36 cellular contexts compared by ENCODE assay signal in the genomic region with DNA sequence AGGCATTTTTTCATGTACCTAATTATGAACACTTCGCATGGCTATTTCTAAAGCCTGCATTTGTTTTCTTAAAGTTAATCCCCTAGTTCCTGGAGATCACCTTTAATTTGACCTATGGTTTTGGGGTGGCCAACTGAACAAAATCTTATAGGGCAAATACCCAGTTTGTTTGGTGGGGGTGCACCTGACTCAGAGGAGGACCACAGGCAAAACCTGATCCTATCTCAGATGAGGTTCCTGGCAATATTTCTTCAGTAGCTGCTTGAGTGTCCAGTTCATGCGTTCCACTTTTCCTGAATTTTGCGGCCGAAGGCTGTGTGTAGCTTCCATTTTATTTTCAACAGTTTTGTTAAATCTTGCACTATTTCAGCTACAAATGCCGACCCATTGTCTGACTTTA. TPM values are rescaled to one million over a fixed set of nuclear protein-coding genes. Genes with fewer than 3 reads are reported as not detected.
DNase-seq lines count a peak whose midpoint lies in the region; ATAC-seq, FAIRE-seq and TF ChIP-seq lines count a peak whose summit lies in the region.
"Had no signal": no experiment of that assay in that cellular context is flagged by ENCODE, and none has a peak within 500 bp of the region (broad histone marks: within the 10 kb centered on the region; RNA-seq: fewer than 3 reads in every experiment).

No MANE protein-coding gene starts in this region.

- H3K4me1 ChIP-seq in K562 (replicated peaks in 1 of 2; ENCODE audit: control insufficient read depth in 2 of 2, insufficient read depth in 2 of 2, low read length in 2 of 2) (peaks cover 27 to 62% of the 10 kb centered on the region in 2 experiments), H1 (replicated peaks in 1 of 4; ENCODE audit: control insufficient read depth in 3 of 4, insufficient read depth in 4 of 4, low read length in 3 of 4) (peaks cover 2 to 5% (median 5%) of the 10 kb centered on the region in 4 experiments; a peak in 5 of 7 replicates), testis (peaks cover 35% of the 10 kb centered on the region), transverse colon (peaks cover 5 to 16% (median 9%) of the 10 kb centered on the region in 4 donors)
- H3K4me1 ChIP-seq: A549, BE2C, Caco-2 had no signal

- no TSS peak for BruUV-seq in K562 (replicated peaks; lab: Mats Ljungman, UMichigan)

- H4K5ac ChIP-seq in H1 (ENCODE audit: insufficient read length, low read depth, low read length), result no peak overlapping the region

- in situ Hi-C loops in K562 (cut with MboI) (no loop called here), transverse colon (cut with MboI; ENCODE audit: low pct_ligation_motif_present in 1 of 4, low pct_unique_long_range_greater_than_20kb in 1 of 4, low sequenced_read_pairs in 3 of 4) (no loop called here)

- no peak; the same call in 1 of the 2 replicates for TF ChIP-seq EP300 in K562 (IDR thresholded peaks at IDR 0.05; ENCODE audit: low read length)
- TF ChIP-seq EP300 in H1 (IDR thresholded peaks at IDR 0.05; ENCODE audit: borderline replicate concordance in 1 of 2, low read depth in 2 of 2, low read length in 2 of 2), result no peak
- no peak for TF ChIP-seq EP300 in transverse colon (IDR thresholded peaks at IDR 0.05; ENCODE audit: low read depth)

- no peak overlapping the region for H4K91ac ChIP-seq in H1 (replicated peaks; ENCODE audit: insufficient read length, low read length)

- H3K4me2 ChIP-seq in K562 (ENCODE audit: insufficient read depth, low read length) (no peak overlapping the region), H1 (ENCODE audit: insufficient read depth in 1 of 2, low read depth in 2 of 2, low read length in 2 of 2) (no peak overlapping the region)
- H3K4me2 ChIP-seq: A549; BLaER1; BLaER1 treated with 17β-estradiol and CSF1 and Interleukin-3, amounts not matched to agents 10 nM and 100 nM had no signal

- DNase-seq in K562 (ENCODE audit: extremely low read depth in 1 of 4, low spot score in 3 of 4) (no peak), H1 (ENCODE audit: low read depth in 1 of 2, low spot score in 2 of 2) (no peak), mesenteric fat pad (ENCODE audit: low spot score) (peak; percentile 18), testis (no peak), HuH-7.5 (ENCODE audit: low spot score) (no peak), transverse colon (no peak), sciatic nerve (ENCODE audit: low spot score) (no peak), NAMALWA (ENCODE audit: low spot score) (no peak)
- DNase-seq: 8988T; ACHN; AML-193; BE2C; C1 segment of cervical spinal cord; Caco-2; Calu3; CD4-positive, alpha-beta memory T cell; CD4-positive, alpha-beta T cell; CD4-positive, CD25-positive, alpha-beta regulatory T cell; CD8-positive, alpha-beta memory T cell; CD8-positive, alpha-beta T cell; COR-L47; DMS 273 treated with DMSO at 0.1 percent for 48 hours; DMS153; DMS53; DMS79; DMS79 treated with DMSO at 0.1 percent for 48 hours; DND-41; EL had no signal

- peak overlapping the region; percentile 88 for H2AFZ ChIP-seq in K562 (ENCODE audit: low read depth, low read length)
- H2AFZ ChIP-seq in H1 (ENCODE audit: low read length), result peak overlapping the region; percentile 71; the same call in 1 of the 2 replicates

- POLR2A ChIA-PET in K562 (lab: Yijun Ruan, JAX), result interaction anchor here (0.5 to 3.6 kb wide), 6 partner anchors 8 to 97 kb away, joined by 3 to 19 read pairs (median 4); no protein-coding TSS in a partner anchor
- POLR2A ChIA-PET in H1 (lab: Charles Lee; ENCODE audit: partially characterized antibody), result no interaction called here

- no peak for TF ChIP-seq POLR2A in K562 (conservative IDR thresholded peaks at IDR 0.05)
- TF ChIP-seq POLR2A in H1 (IDR thresholded peaks at IDR 0.05; ENCODE audit: control extremely low read depth in 1 of 2, low read depth in 2 of 2, low read length in 2 of 2), result no peak
- TF ChIP-seq POLR2A in testis (IDR thresholded peaks at IDR 0.05), result no peak
- no peak for TF ChIP-seq POLR2A in transverse colon (IDR thresholded peaks at IDR 0.05)

- no peak overlapping the region for H2AK5ac ChIP-seq in H1 (ENCODE audit: low read depth, low read length)

- H2BK5ac ChIP-seq in H1 (ENCODE audit: low read depth, low read length), result no peak overlapping the region

- no peaks in the 10 kb centered on the region for H3K79me1 ChIP-seq in H1 (ENCODE audit: low read depth, low read length)

- no peaks in the 10 kb centered on the region for H3K9me1 ChIP-seq in K562 (ENCODE audit: control insufficient read depth, insufficient read depth, low read length)

- H4K8ac ChIP-seq in H1 (ENCODE audit: extremely low read depth, insufficient read depth, low read length), result no peak overlapping the region

- no peak overlapping the region for H3K18ac ChIP-seq in H1 (ENCODE audit: extremely low read depth, low read length)

- intact Hi-C loops in K562 (cut with micrococcal nuclease) (loop anchor here (2.0 kb wide), 1 partner anchor 103 kb away; no protein-coding TSS in a partner anchor), testis (cut with DNase I; ENCODE audit: low total_unique reads) (no loop called here), transverse colon (cut with DNase I; ENCODE audit: low total_unique reads) (no loop called here), sciatic nerve (cut with DNase I) (loop anchor here (5.0 kb wide), 1 partner anchor 99 kb away; no protein-coding TSS in a partner anchor)

- H3K27ac ChIP-seq in K562 (ENCODE audit: extremely low read depth, low read depth, low read length) (peak overlapping the region; percentile 51; the same call in 1 of the 3 replicates), H1 (ENCODE audit: low read depth, low read length) (no peak overlapping the region), testis (peak overlapping the region; percentile 21 to 31), transverse colon (no peak overlapping the region)
- H3K27ac ChIP-seq: 22Rv1; A549; BLaER1; BLaER1 treated with 17β-estradiol and CSF1 and Interleukin-3, amounts not matched to agents 10 nM and 100 nM; C4-2B had no signal

- TF ChIP-seq CTCF in K562 (IDR thresholded peaks at IDR 0.05 in 2 of 3, conservative IDR thresholded peaks at IDR 0.05 in 1 of 3; ENCODE audit: insufficient read depth in 2 of 3, low read depth in 1 of 3, low read length in 3 of 3), result no peak
- no peak for TF ChIP-seq CTCF in H1 (IDR thresholded peaks at IDR 0.05; ENCODE audit: control extremely low read depth in 1 of 3, insufficient read depth in 1 of 3, low read depth in 1 of 3, low read length in 3 of 3)
- TF ChIP-seq CTCF in testis (IDR thresholded peaks at IDR 0.05), result no peak
- TF ChIP-seq CTCF in transverse colon (IDR thresholded peaks at IDR 0.05), result no peak

- H2BK12ac ChIP-seq in H1 (ENCODE audit: low read depth, low read length), result no peak overlapping the region

- no peak overlapping the region for H3K4ac ChIP-seq in H1 (replicated peaks; ENCODE audit: insufficient read length, low read depth, low read length)

- H3K36me3 ChIP-seq in K562 (ENCODE audit: control insufficient read depth, insufficient read depth, low read length) (no peaks in the 10 kb centered on the region; the same call in 2 of the 3 replicates), H1 (ENCODE audit: control insufficient read depth in 2 of 4, insufficient read depth in 4 of 4, low read length in 3 of 4) (no peaks in the 10 kb centered on the region), testis (ENCODE audit: low read depth, missing control alignments) (no peaks in the 10 kb centered on the region), transverse colon (no peaks in the 10 kb centered on the region)
- H3K36me3 ChIP-seq: BE2C; BLaER1; BLaER1 treated with 17β-estradiol and CSF1 and Interleukin-3, amounts not matched to agents 10 nM and 100 nM had no signal

- H3K27me3 ChIP-seq in K562 (ENCODE audit: control insufficient read depth in 2 of 2, insufficient read depth in 2 of 2, low read length in 2 of 2) (no peaks in the 10 kb centered on the region), H1 (replicated peaks in 1 of 4; ENCODE audit: control insufficient read depth in 3 of 4, extremely low read depth in 1 of 4, insufficient read depth in 3 of 4, low read length in 3 of 4) (peaks cover 0 to 2% (median 0%) of the 10 kb centered on the region in 4 experiments; a peak in 1 of 7 replicates), testis (no peaks in the 10 kb centered on the region), transverse colon (no peaks in the 10 kb centered on the region)
- H3K27me3 ChIP-seq: BE2C, BLaER1 had no signal

- no peak overlapping the region for H2BK20ac ChIP-seq in H1 (ENCODE audit: low read length)

- CTCF ChIA-PET in K562 (lab: Yijun Ruan, JAX; ENCODE audit: low intra/inter-chr PET ratio), result no interaction called here
- CTCF ChIA-PET in H1 (lab: Charles Lee; ENCODE audit: partially characterized antibody), result interaction anchor here (0.6 to 4.1 kb wide), 7 partner anchors 9 to 537 kb away, joined by 3 to 26 read pairs (median 3); partner anchors contain the start of gene GMPR

- WGBS in K562 (ENCODE audit: insufficient coverage, low coverage, missing lambda C conversion rate), result 35% methylated on average over 5 of the region's 5 CpGs
- 81% methylated on average over 5 of the region's 5 CpGs; no CpG with 5 or more reads in 1 of the 2 experiments for WGBS in H1 (ENCODE audit: extremely low coverage in 1 of 2, insufficient coverage in 1 of 2, insufficient read length in 1 of 2, insufficient replicate concordance in 2 of 2, low coverage in 1 of 2, low lambda C conversion rate in 2 of 2, missing lambda C conversion rate in 1 of 2), 2 experiments
- WGBS in testis, 2 donors, result 65 to 79% methylated on average over 5 of the region's 5 CpGs
- WGBS in transverse colon (ENCODE audit: low coverage in 1 of 2), 2 donors, result 89% methylated on average over 2 to 5 of the region's 5 CpGs

- H3K4me3 ChIP-seq in K562 (no peak overlapping the region), H1 (ENCODE audit: extremely low read depth in 1 of 4, insufficient read depth in 2 of 4, low read depth in 3 of 4, low read length in 4 of 4) (no peak overlapping the region), testis (peak overlapping the region in 1 of 2 donors; percentile 18), transverse colon (no peak overlapping the region)
- H3K4me3 ChIP-seq: A549; BLaER1; BLaER1 treated with 17β-estradiol and CSF1 and Interleukin-3, amounts not matched to agents 10 nM and 100 nM had no signal

- no peak overlapping the region for H3K23ac ChIP-seq in H1 (ENCODE audit: insufficient read length)

- H3K9me3 ChIP-seq in K562 (replicated peaks; ENCODE audit: control insufficient read depth, insufficient read depth, low read depth, low read length) (peaks cover 7% of the 10 kb centered on the region), H1 (ENCODE audit: insufficient read depth in 2 of 2, low read depth in 1 of 2, low read length in 1 of 2) (no peaks in the 10 kb centered on the region), testis (no peaks in the 10 kb centered on the region), transverse colon (no peaks in the 10 kb centered on the region)
- H3K9me3 ChIP-seq: A549, BE2C, BLaER1, Caco-2 had no signal

- TF ChIP-seq RAD21 in K562 (CRISPR knock-in tag; conservative IDR thresholded peaks at IDR 0.05 in 1 of 2, IDR thresholded peaks at IDR 0.05 in 1 of 2) (no peak), H1 (IDR thresholded peaks at IDR 0.05 in 1 of 2, conservative IDR thresholded peaks at IDR 0.05 in 1 of 2; ENCODE audit: low read depth in 2 of 2, low read length in 2 of 2) (no peak)

- no peaks in the 10 kb centered on the region for H3K23me2 ChIP-seq in H1 (ENCODE audit: low read depth, low read length)

- 0 out of 4 replicates have a peak overlapping the region, but pooled peaks of 1 of the 2 experiments have one; percentile 32 for H3K9ac ChIP-seq in K562 (ENCODE audit: insufficient read depth in 1 of 2, low read depth in 2 of 2, low read length in 2 of 2)
- no peak overlapping the region for H3K9ac ChIP-seq in H1 (replicated peaks in 1 of 4; ENCODE audit: extremely low read depth in 1 of 4, low read depth in 3 of 4, low read length in 3 of 4)
- H3K9ac ChIP-seq: BLaER1; BLaER1 treated with 17β-estradiol and CSF1 and Interleukin-3, amounts not matched to agents 10 nM and 100 nM had no signal

- H3K79me2 ChIP-seq in K562 (ENCODE audit: control insufficient read depth, insufficient read depth, low read length) (no peaks in the 10 kb centered on the region), H1 (ENCODE audit: control insufficient read depth in 1 of 2, insufficient read depth in 2 of 2, low read length in 2 of 2) (no peaks in the 10 kb centered on the region)

- no peak for ATAC-seq in K562
- ATAC-seq in sciatic nerve, result no peak
- ATAC-seq: CD8-positive, alpha-beta T cell had no signal

- no peaks in the 10 kb centered on the region for H4K20me1 ChIP-seq in K562 (replicated peaks; ENCODE audit: control insufficient read depth, insufficient read depth, low read length)
- no peaks in the 10 kb centered on the region for H4K20me1 ChIP-seq in H1 (replicated peaks in 1 of 2; ENCODE audit: control insufficient read depth in 1 of 2, insufficient read depth in 2 of 2, low read length in 2 of 2)
- H4K20me1 ChIP-seq: BLaER1 had no signal

- no peak overlapping the region for H2BK15ac ChIP-seq in H1 (ENCODE audit: low read length)

- H3K56ac ChIP-seq in H1 (replicated peaks; ENCODE audit: insufficient read length, low read depth, low read length), result no peak overlapping the region

- FAIRE-seq in K562 (lab: Jason Lieb, UNC), result no peak
- no peak for FAIRE-seq in H1 (lab: Jason Lieb, UNC)
- FAIRE-seq: A204.1, A549, D721Med had no signal

- no peak overlapping the region for H2BK120ac ChIP-seq in H1 (replicated peaks; ENCODE audit: low read depth, low read length)

- no peak overlapping the region for H3K14ac ChIP-seq in H1 (ENCODE audit: insufficient read length)

RNA-seq across cellular contexts. Expression of gene GMPR, which starts 10.3 kb away (rescaled TPM):
- total RNA-seq in K562 (2011; cell fraction: chromatin; rRNA removed; ENCODE audit: low replicate concordance), result 58.9 and 89.1 TPM in 2 replicates
- total RNA-seq in K562 (2011; cell fraction: nucleolus; rRNA removed), result 52.6 and 53.0 TPM in 2 replicates
- 58.1 and 58.7 TPM in 2 replicates for total RNA-seq in K562 (2011; cell fraction: nucleoplasm; rRNA removed)
- total RNA-seq in K562 (2014; rRNA removed) (42.5 and 46.2 TPM in 2 replicates), K562 (2014; rRNA removed; fragmentation: Illumina TruSeq; extraction: Trizol) (34.1 and 34.6 TPM in 2 replicates), K562 (2015; rRNA removed; fragmentation: Illumina TruSeq; extraction: Trizol) (52.9 and 53.5 TPM in 2 replicates), K562 (2021) (64.1 and 73.7 TPM in 2 replicates), mesenteric fat pad (5.9 TPM), testis (100 to 1,000 TPM; 164 to 215 TPM), transverse colon (1 to 10 TPM in 3 of 4 donors, not detected in 1; 4.4 to 5.1 (median 4.5) TPM), sciatic nerve (11.9 TPM)
- polyA plus RNA-seq in K562 (2011; rRNA removed) (66.7 and 72.1 TPM in 2 replicates), K562 (2014; fragmentation: Illumina TruSeq; extraction: Trizol) (83.7 and 85.6 TPM in 2 replicates), K562 (2014; fragmentation: Nextera tagmentation; extraction: Ambion mirVana) (10 to 100 TPM; 42.0 to 47.8 TPM), K562 (2014; rRNA removed) (45.6 and 49.8 TPM in 2 replicates), H1 (2011; rRNA removed) (1.2 and 1.7 TPM in 2 replicates), testis (ENCODE audit: insufficient read depth, low read depth, low replicate concordance) (121 TPM)
- 97.7 and 111 TPM in 2 replicates for polyA plus RNA-seq in K562 (2011; cell fraction: cytosol; rRNA removed)
- polyA plus RNA-seq in K562 (2011; cell fraction: nucleus; rRNA removed), result 50.2 and 57.5 TPM in 2 replicates
- polyA plus RNA-seq in K562 (2012), result 80.2 and 117 TPM in 2 replicates
- 82.0 and 85.1 TPM in 2 replicates for polyA minus RNA-seq in K562 (2011; rRNA and poly(A)+ RNA removed)
- 38.0 and 45.0 TPM in 2 replicates for polyA minus RNA-seq in K562 (2011; cell fraction: cytosol; rRNA and poly(A)+ RNA removed)
- 26.5 and 45.9 TPM in 2 replicates for polyA minus RNA-seq in K562 (2011; cell fraction: nucleus; rRNA and poly(A)+ RNA removed)
- 0.99 and 1.2 TPM in 2 replicates for total RNA-seq in H1 (2021; fragmentation: NEBNext Ultra II Directional; extraction: Animal tissue kit (Norgen Biotek cat#: 25700))
- 1.1 TPM for polyA plus RNA-seq in H1 (2011; cell fraction: cytosol; rRNA removed)
- polyA plus RNA-seq in H1 (2011; cell fraction: nucleus; rRNA removed), result 0.90 TPM
- 1.1 to 1.8 TPM (median 1.3 TPM) in 4 replicates for polyA plus RNA-seq in H1 (2012, experiment 1 of 2)
- 0.94 TPM for polyA plus RNA-seq in H1 (2012, experiment 2 of 2)
- 2.0 TPM for polyA plus RNA-seq in H1 (2013, experiment 1 of 2)
- polyA plus RNA-seq in H1 (2013, experiment 2 of 2), result 1.9 TPM
- polyA minus RNA-seq in H1 (2011; rRNA and poly(A)+ RNA removed), result 0.24 and 0.57 TPM in 2 replicates
- polyA minus RNA-seq in H1 (2011; cell fraction: cytosol; rRNA and poly(A)+ RNA removed), result not detected
- not detected for polyA minus RNA-seq in H1 (2011; cell fraction: nucleus; rRNA and poly(A)+ RNA removed)
- total RNA-seq: B cell; CD4-positive, alpha-beta memory T cell had no signal

Comparison
In these comparisons a context has a peak if more than half of its experiments do, and no peak if none do; other contexts are left out.
1. H3K27ac ChIP-seq: peak in K562 (single experiment) and testis (2 of 2); none in H1 (single experiment) and transverse colon (0 of 4).
2. intact Hi-C loops: an anchor here in K562 (2.0 kb wide) and sciatic nerve (5.0 kb wide); none called in testis and transverse colon.
3. Of the 49 proteins assayed by ChIP-seq in both K562 and H1: peak only in K562: FOSL1; only in H1: none; in both: none; in neither: 48.